Comparison of ENCODE assay signal across 8 cellular contexts in genomic region chr15:52709172-52709979, GRCh38. TPM values are rescaled to one million over a fixed set of nuclear protein-coding genes. Genes with fewer than 3 reads are reported as not detected.
DNase-seq lines count a peak whose midpoint lies in the region; ATAC-seq and TF ChIP-seq lines count a peak whose summit lies in the region.

No MANE protein-coding gene starts in this region.

- CTCF ChIA-PET in Calu3 (lab: Charles Lee): no interaction called here

- TF ChIP-seq CTCF in Calu3 (IDR thresholded peaks at IDR 0.05; ENCODE audit: unreplicated experiment) (no peak), epithelial cell of esophagus (IDR thresholded peaks at IDR 0.05; ENCODE audit: insufficient read depth, low read depth, low read length, missing control alignments) (no peak)

- no peaks in the 10 kb centered on the region for H3K36me3 Mint-ChIP-seq in Calu3 (ENCODE audit: insufficient read depth, unreplicated experiment)

- intact Hi-C loops in Calu3 (cut with micrococcal nuclease; ENCODE audit: unreplicated experiment): no loop called here

- no peak overlapping the region for H3K27ac Mint-ChIP-seq in Calu3 (ENCODE audit: unreplicated experiment)

- H3K9me3 Mint-ChIP-seq in Calu3 (ENCODE audit: low read depth, unreplicated experiment): no peaks in the 10 kb centered on the region

- H3K4me1 Mint-ChIP-seq in Calu3 (ENCODE audit: low read depth, unreplicated experiment): peaks cover 12% of the 10 kb centered on the region

- no peak overlapping the region for H3K4me3 ChIP-seq in epithelial cell of esophagus (ENCODE audit: low read length)

- ATAC-seq in GM19468 (IDR thresholded peaks at IDR 0.05; ENCODE audit: extremely low read depth, unreplicated experiment): peak; percentile 86
- peak; percentile 92 for ATAC-seq in HG03457 (IDR thresholded peaks at IDR 0.05; ENCODE audit: unreplicated experiment)

- DNase-seq in Calu3: peak; percentile 44
- DNase-seq in epithelial cell of esophagus (ENCODE audit: low read depth): peak; percentile 71
- no peak for DNase-seq in epidermal melanocyte (ENCODE audit: insufficient read length, low spot score)
- DNase-seq in pons (ENCODE audit: low spot score): no peak
- DNase-seq in HUDEP-2 (lab: John Stamatoyannopoulos, UW; ENCODE audit: unreplicated experiment in 76 of 76): no peak
- no peak for DNase-seq in HK-2 (ENCODE audit: unreplicated experiment)

- H3K4me3 Mint-ChIP-seq in Calu3 (ENCODE audit: low read depth, unreplicated experiment): no peak overlapping the region

- BruUV-seq in Calu3 (replicated peaks; lab: Mats Ljungman, UMichigan): no TSS peak

- H3K27me3 Mint-ChIP-seq in Calu3 (ENCODE audit: unreplicated experiment): no peaks in the 10 kb centered on the region

RNA-seq across cellular contexts. Expression of gene ATOSA, which starts 30.2 kb away (rescaled TPM):
- 21.8 and 22.2 TPM in 2 replicates for total RNA-seq in Calu3 (2022)

Comparison
In these comparisons a context has a peak if more than half of its experiments do, and no peak if none do; other contexts are left out.
1. DNase-seq: peak in Calu3 (single experiment) and epithelial cell of esophagus (single experiment); none in epidermal melanocyte (single experiment), pons (single experiment), HUDEP-2 (0 of 76) and HK-2 (single experiment).